Comparison of ENCODE assay signal across 17 cellular contexts in the genomic region with DNA sequence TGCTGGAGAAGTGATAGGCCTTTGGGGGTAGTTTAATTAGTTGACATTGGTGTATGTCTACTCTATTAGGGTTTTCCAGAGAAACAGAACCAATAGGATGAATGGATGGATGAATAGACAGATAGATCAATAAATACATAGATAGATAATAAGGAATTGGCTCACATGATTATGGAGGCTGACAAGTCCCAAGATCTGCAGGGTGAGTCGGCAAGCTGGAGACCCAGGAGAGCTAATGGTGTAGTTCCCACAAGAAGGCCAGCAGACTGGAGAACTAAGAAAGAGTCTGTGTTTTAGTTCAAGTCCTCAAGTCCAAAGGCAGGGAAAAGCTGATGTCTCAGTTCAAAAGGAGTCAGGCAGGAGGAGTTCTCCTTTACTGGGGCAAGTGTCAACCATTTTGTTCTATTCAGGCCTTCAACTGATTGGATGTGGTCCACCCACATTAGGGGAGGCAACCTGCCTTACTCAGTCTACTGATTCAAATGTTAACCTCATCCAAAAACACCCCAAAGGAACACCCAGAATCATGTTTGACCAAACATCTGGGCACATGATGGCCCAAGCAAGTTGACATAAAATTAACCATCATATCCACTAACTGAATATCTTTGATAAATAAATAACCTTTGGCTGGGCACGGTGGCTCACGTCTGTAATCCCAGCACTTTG. TPM values are rescaled to one million over a fixed set of nuclear protein-coding genes. Genes with fewer than 3 reads are reported as not detected.
DNase-seq lines count a peak whose midpoint lies in the region; ATAC-seq and TF ChIP-seq lines count a peak whose summit lies in the region.
"Had no signal": no experiment of that assay in that cellular context is flagged by ENCODE, and none has a peak within 500 bp of the region (broad histone marks: within the 10 kb centered on the region; RNA-seq: fewer than 3 reads in every experiment).

No MANE protein-coding gene starts in this region.

- no peak for TF ChIP-seq EP300 in sigmoid colon (IDR thresholded peaks at IDR 0.05)

- peaks cover 49% of the 10 kb centered on the region for H3K4me1 Mint-ChIP-seq in stimulated activated naive CD8-positive, alpha-beta T cell treated with anti-CD3 and anti-CD28 coated beads, Interleukin-15, Interleukin-2, amounts not matched to agents 100 ng/mL and 50 ng/mL, for 24 hours (ENCODE audit: low read depth)
- H3K4me1 Mint-ChIP-seq in stimulated activated naive CD8-positive, alpha-beta T cell treated with anti-CD3 and anti-CD28 coated beads, Interleukin-15, amount 100 ng/mL, for 72 hours, result peaks cover 52% of the 10 kb centered on the region
- peaks cover 33% of the 10 kb centered on the region for H3K4me1 Mint-ChIP-seq in activated T-helper 2 cell treated with anti-CD3 and anti-CD28 coated beads, Interferon-gamma antibody, Interleukin-2, Interleukin-4, amounts not matched to agents 10 μg/mL and 5 μg/mL and 100 μg/mL, durations not matched to agents 14 hours and 24 hours and 36 hours (ENCODE audit: low read depth)
- H3K4me1 Mint-ChIP-seq in natural killer cell treated with Interleukin-12 subunit alpha and Interleukin-12 subunit beta and Interleukin-15 and Interleukin-18, amount 100 ng/mL, for 72 hours (ENCODE audit: low read depth in 2 of 2), result peaks cover 31 to 34% of the 10 kb centered on the region in 2 donors
- peaks cover 22 to 27% of the 10 kb centered on the region in 2 donors for H3K4me1 Mint-ChIP-seq in effector memory CD8-positive, alpha-beta T cell (ENCODE audit: low read depth in 2 of 2)

- H3K9me3 Mint-ChIP-seq in stimulated activated naive CD8-positive, alpha-beta T cell treated with anti-CD3 and anti-CD28 coated beads, Interleukin-15, Interleukin-2, amounts not matched to agents 100 ng/mL and 50 ng/mL, for 24 hours, result no peaks in the 10 kb centered on the region
- peaks cover 6 to 10% of the 10 kb centered on the region in 2 donors for H3K9me3 Mint-ChIP-seq in stimulated activated naive CD8-positive, alpha-beta T cell treated with anti-CD3 and anti-CD28 coated beads, Interleukin-15, amount 100 ng/mL, for 72 hours
- H3K9me3 Mint-ChIP-seq in activated T-helper 2 cell treated with anti-CD3 and anti-CD28 coated beads, Interferon-gamma antibody, Interleukin-2, Interleukin-4, amounts not matched to agents 10 μg/mL and 5 μg/mL and 100 μg/mL, durations not matched to agents 14 hours and 24 hours and 36 hours, result no peaks in the 10 kb centered on the region
- H3K9me3 Mint-ChIP-seq in natural killer cell treated with Interleukin-12 subunit alpha and Interleukin-12 subunit beta and Interleukin-15 and Interleukin-18, amount 100 ng/mL, for 72 hours, result peaks cover 2% of the 10 kb centered on the region
- no peaks in the 10 kb centered on the region for H3K9me3 Mint-ChIP-seq in effector memory CD8-positive, alpha-beta T cell
- H3K9me3 Mint-ChIP-seq: activated T-helper 17 cell treated with anti-CD3 and anti-CD28 coated beads, Interleukin-2, amount 50 U/mL, for 72 hours; T-helper 1 cell treated with Interleukin-12 subunit alpha and Interleukin-12 subunit beta and Interleukin-4 antibody, amounts not matched to agents 30 μg/mL and 1 μg/mL, for 36 hours had no signal

- no peak overlapping the region for H3K4me3 ChIP-seq in sigmoid colon
- H3K4me3 ChIP-seq: body of pancreas, lung had no signal

- H3K36me3 ChIP-seq in sigmoid colon, result no peaks in the 10 kb centered on the region

- H3K27me3 Mint-ChIP-seq in stimulated activated naive CD8-positive, alpha-beta T cell treated with anti-CD3 and anti-CD28 coated beads, Interleukin-15, Interleukin-2, amounts not matched to agents 100 ng/mL and 50 ng/mL, for 24 hours, result no peaks in the 10 kb centered on the region
- no peaks in the 10 kb centered on the region for H3K27me3 Mint-ChIP-seq in stimulated activated naive CD8-positive, alpha-beta T cell treated with anti-CD3 and anti-CD28 coated beads, Interleukin-15, amount 100 ng/mL, for 72 hours
- no peaks in the 10 kb centered on the region for H3K27me3 Mint-ChIP-seq in activated T-helper 2 cell treated with anti-CD3 and anti-CD28 coated beads, Interferon-gamma antibody, Interleukin-2, Interleukin-4, amounts not matched to agents 10 μg/mL and 5 μg/mL and 100 μg/mL, durations not matched to agents 14 hours and 24 hours and 36 hours (ENCODE audit: low read depth)
- no peaks in the 10 kb centered on the region for H3K27me3 Mint-ChIP-seq in natural killer cell treated with Interleukin-12 subunit alpha and Interleukin-12 subunit beta and Interleukin-15 and Interleukin-18, amount 100 ng/mL, for 72 hours
- H3K27me3 Mint-ChIP-seq in effector memory CD8-positive, alpha-beta T cell, result no peaks in the 10 kb centered on the region
- H3K27me3 Mint-ChIP-seq: activated T-helper 17 cell treated with anti-CD3 and anti-CD28 coated beads, Interleukin-2, amount 50 U/mL, for 72 hours had no signal

- H3K9me3 ChIP-seq in sigmoid colon, result no peaks in the 10 kb centered on the region
- H3K9me3 ChIP-seq: body of pancreas had no signal

- ATAC-seq in stimulated activated naive CD8-positive, alpha-beta T cell treated with anti-CD3 and anti-CD28 coated beads, Interleukin-15, amount 100 ng/mL, for 72 hours, result no peak
- no peak for ATAC-seq in natural killer cell treated with Interleukin-12 subunit alpha and Interleukin-12 subunit beta and Interleukin-15 and Interleukin-18, amount 100 ng/mL, for 72 hours
- ATAC-seq in GM18909 (IDR thresholded peaks at IDR 0.05; ENCODE audit: poor library complexity, unreplicated experiment), result no peak
- ATAC-seq in effector memory CD8-positive, alpha-beta T cell (replicated peaks), result no peak
- ATAC-seq: activated T-helper 17 cell treated with anti-CD3 and anti-CD28 coated beads, Interleukin-2, amount 50 U/mL, for 72 hours; body of pancreas had no signal

- peak overlapping the region; percentile 74 for H3K27ac Mint-ChIP-seq in stimulated activated naive CD8-positive, alpha-beta T cell treated with anti-CD3 and anti-CD28 coated beads, Interleukin-15, Interleukin-2, amounts not matched to agents 100 ng/mL and 50 ng/mL, for 24 hours
- peak overlapping the region in 1 of 2 donors; percentile 72 for H3K27ac Mint-ChIP-seq in stimulated activated naive CD8-positive, alpha-beta T cell treated with anti-CD3 and anti-CD28 coated beads, Interleukin-15, amount 100 ng/mL, for 72 hours
- H3K27ac Mint-ChIP-seq in activated T-helper 2 cell treated with anti-CD3 and anti-CD28 coated beads, Interferon-gamma antibody, Interleukin-2, Interleukin-4, amounts not matched to agents 10 μg/mL and 5 μg/mL and 100 μg/mL, durations not matched to agents 14 hours and 24 hours and 36 hours, result peak overlapping the region; percentile 28
- H3K27ac Mint-ChIP-seq in natural killer cell treated with Interleukin-12 subunit alpha and Interleukin-12 subunit beta and Interleukin-15 and Interleukin-18, amount 100 ng/mL, for 72 hours, result peak overlapping the region; percentile 17 to 48
- peak overlapping the region in 1 of 2 donors; percentile 56 for H3K27ac Mint-ChIP-seq in effector memory CD8-positive, alpha-beta T cell

- TF ChIP-seq POLR2A in sigmoid colon (IDR thresholded peaks at IDR 0.05), result no peak

- intact Hi-C loops in activated T-helper 2 cell treated with anti-CD3 and anti-CD28 coated beads, Interferon-gamma antibody, Interleukin-2, Interleukin-4, amounts not matched to agents 10 μg/mL and 5 μg/mL and 100 μg/mL, durations not matched to agents 14 hours and 24 hours and 36 hours (cut with micrococcal nuclease), result loop anchor here (5.0 kb wide), 1 partner anchor 119 kb away; no protein-coding TSS in a partner anchor
- intact Hi-C loops in sigmoid colon (cut with DNase I), result no loop called here

- no peak overlapping the region for H3K4me3 Mint-ChIP-seq in stimulated activated naive CD8-positive, alpha-beta T cell treated with anti-CD3 and anti-CD28 coated beads, Interleukin-15, Interleukin-2, amounts not matched to agents 100 ng/mL and 50 ng/mL, for 24 hours
- H3K4me3 Mint-ChIP-seq in stimulated activated naive CD8-positive, alpha-beta T cell treated with anti-CD3 and anti-CD28 coated beads, Interleukin-15, amount 100 ng/mL, for 72 hours, result peak overlapping the region in 1 of 2 donors; percentile 52
- no peak overlapping the region for H3K4me3 Mint-ChIP-seq in activated T-helper 2 cell treated with anti-CD3 and anti-CD28 coated beads, Interferon-gamma antibody, Interleukin-2, Interleukin-4, amounts not matched to agents 10 μg/mL and 5 μg/mL and 100 μg/mL, durations not matched to agents 14 hours and 24 hours and 36 hours (ENCODE audit: low read depth)
- H3K4me3 Mint-ChIP-seq in natural killer cell treated with Interleukin-12 subunit alpha and Interleukin-12 subunit beta and Interleukin-15 and Interleukin-18, amount 100 ng/mL, for 72 hours, result no peak overlapping the region
- no peak overlapping the region for H3K4me3 Mint-ChIP-seq in effector memory CD8-positive, alpha-beta T cell

- 89 to 92% methylated on average over 3 of the region's 3 CpGs for WGBS in sigmoid colon, 2 donors

- no peaks in the 10 kb centered on the region for H3K36me3 Mint-ChIP-seq in stimulated activated naive CD8-positive, alpha-beta T cell treated with anti-CD3 and anti-CD28 coated beads, Interleukin-15, Interleukin-2, amounts not matched to agents 100 ng/mL and 50 ng/mL, for 24 hours (ENCODE audit: low read depth)
- H3K36me3 Mint-ChIP-seq in activated T-helper 2 cell treated with anti-CD3 and anti-CD28 coated beads, Interferon-gamma antibody, Interleukin-2, Interleukin-4, amounts not matched to agents 10 μg/mL and 5 μg/mL and 100 μg/mL, durations not matched to agents 14 hours and 24 hours and 36 hours (ENCODE audit: low read depth), result peaks cover 3% of the 10 kb centered on the region
- peaks cover 6% of the 10 kb centered on the region for H3K36me3 Mint-ChIP-seq in natural killer cell treated with Interleukin-12 subunit alpha and Interleukin-12 subunit beta and Interleukin-15 and Interleukin-18, amount 100 ng/mL, for 72 hours
- peaks cover 22% of the 10 kb centered on the region for H3K36me3 Mint-ChIP-seq in effector memory CD8-positive, alpha-beta T cell (ENCODE audit: insufficient read depth)

- no peaks in the 10 kb centered on the region for H3K27me3 ChIP-seq in sigmoid colon
- H3K27me3 ChIP-seq: body of pancreas had no signal

- H3K27ac ChIP-seq in sigmoid colon, result peak overlapping the region in 2 of 4 donors; percentile 80 to 98
- H3K27ac ChIP-seq: C4-2B had no signal

- no peak for TF ChIP-seq CTCF in sigmoid colon (IDR thresholded peaks at IDR 0.05)

- peaks cover 0 to 9% (median 7%) of the 10 kb centered on the region in 4 donors for H3K4me1 ChIP-seq in sigmoid colon

- no peak for DNase-seq in stimulated activated naive CD8-positive, alpha-beta T cell treated with anti-CD3 and anti-CD28 coated beads, Interleukin-15, amount 100 ng/mL, for 72 hours
- no peak for DNase-seq in activated T-helper 2 cell treated with anti-CD3 and anti-CD28 coated beads, Interferon-gamma antibody, Interleukin-2, Interleukin-4, amounts not matched to agents 10 μg/mL and 5 μg/mL and 100 μg/mL, durations not matched to agents 14 hours and 24 hours and 36 hours (ENCODE audit: low spot score)
- DNase-seq in natural killer cell treated with Interleukin-12 subunit alpha and Interleukin-12 subunit beta and Interleukin-15 and Interleukin-18, amount 100 ng/mL, for 72 hours (ENCODE audit: low spot score), result no peak
- no peak for DNase-seq in effector memory CD8-positive, alpha-beta T cell
- DNase-seq in DMS153 treated with DMSO at 0.1 percent for 48 hours (lab: John Stamatoyannopoulos, UW; ENCODE audit: unreplicated experiment) (no peak), sigmoid colon (no peak)
- DNase-seq: activated CD4-positive, CD25-positive, alpha-beta regulatory T cell treated with anti-CD3 and anti-CD28 coated beads, Interleukin-2, amount 50 U/mL, for 72 hours; body of pancreas; occipital lobe; small intestine; stimulated activated naive CD8-positive, alpha-beta T cell treated with anti-CD3 and anti-CD28 coated beads, Interleukin-15, Interleukin-2, amounts not matched to agents 100 U/mL and 50 U/mL, for 24 hours had no signal

RNA-seq across cellular contexts. Expression of gene SDE2, which starts 4.5 kb away (rescaled TPM):
- 22.0 and 22.3 TPM in 2 replicates for total RNA-seq in activated T-helper 2 cell treated with anti-CD3 and anti-CD28 coated beads, Interferon-gamma antibody, Interleukin-2, Interleukin-4, amounts not matched to agents 10 μg/mL and 5 μg/mL and 100 μg/mL, durations not matched to agents 14 hours and 24 hours and 36 hours
- total RNA-seq in natural killer cell treated with Interleukin-12 subunit alpha and Interleukin-12 subunit beta and Interleukin-15 and Interleukin-18, amount 100 ng/mL, for 72 hours, result 10 to 100 TPM; 25.5 to 30.4 TPM
- total RNA-seq in sigmoid colon, result 10 to 100 TPM; 11.1 to 21.9 (median 18.4) TPM
- 10 to 100 TPM in 2 of 3 donors, 1 to 10 TPM in 1; 9.0 to 12.7 (median 10.2) TPM for polyA plus RNA-seq in sigmoid colon

RNA-seq across cellular contexts. Expression of gene H3-3A, which starts 58.9 kb away (rescaled TPM):
- total RNA-seq in activated T-helper 2 cell treated with anti-CD3 and anti-CD28 coated beads, Interferon-gamma antibody, Interleukin-2, Interleukin-4, amounts not matched to agents 10 μg/mL and 5 μg/mL and 100 μg/mL, durations not matched to agents 14 hours and 24 hours and 36 hours, result 437 and 443 TPM in 2 replicates
- 100 to 1,000 TPM; 174 to 259 TPM for total RNA-seq in natural killer cell treated with Interleukin-12 subunit alpha and Interleukin-12 subunit beta and Interleukin-15 and Interleukin-18, amount 100 ng/mL, for 72 hours
- total RNA-seq in sigmoid colon, result 100 to 1,000 TPM; 320 to 452 (median 393) TPM
- 1,000 to 10,000 TPM in 2 of 3 donors, 100 to 1,000 TPM in 1; 807 to 2,184 (median 1,596) TPM for polyA plus RNA-seq in sigmoid colon
